ENCODE assay signal across 7 cellular contexts in the genomic region with DNA sequence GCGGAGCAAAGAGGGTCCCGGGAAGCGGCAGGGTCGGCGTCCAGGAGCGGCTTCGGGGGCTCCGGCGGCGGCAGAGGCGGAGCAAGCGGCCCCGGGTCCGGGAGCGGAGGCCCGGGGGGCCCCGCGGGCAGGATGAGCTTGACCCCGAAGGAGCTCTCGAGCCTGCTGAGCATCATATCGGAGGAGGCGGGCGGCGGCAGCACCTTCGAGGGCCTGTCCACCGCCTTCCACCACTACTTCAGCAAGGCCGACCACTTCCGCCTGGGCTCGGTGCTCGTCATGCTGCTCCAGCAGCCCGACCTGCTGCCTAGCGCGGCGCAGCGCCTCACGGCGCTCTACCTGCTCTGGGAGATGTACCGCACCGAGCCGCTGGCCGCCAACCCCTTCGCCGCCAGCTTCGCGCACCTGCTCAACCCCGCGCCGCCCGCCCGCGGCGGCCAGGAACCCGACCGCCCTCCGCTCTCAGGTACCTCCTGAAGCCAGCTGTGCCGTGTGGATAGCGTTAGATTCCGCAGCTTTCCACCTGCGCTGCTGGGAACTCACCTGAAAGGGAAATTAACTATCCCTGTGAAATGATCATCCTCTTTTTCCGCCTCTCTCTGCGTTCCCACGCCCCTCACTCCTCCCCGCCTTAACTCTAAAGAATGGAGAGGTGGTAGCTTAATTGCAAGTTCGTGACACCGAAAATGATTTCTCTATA. TPM values are rescaled to one million over a fixed set of nuclear protein-coding genes. Genes with fewer than 3 reads are reported as not detected.
DNase-seq lines count a peak whose midpoint lies in the region; ATAC-seq and TF ChIP-seq lines count a peak whose summit lies in the region.

No MANE protein-coding gene starts in this region.

- H3K36me3 ChIP-seq in liver (ENCODE audit: control insufficient read depth in 4 of 4, insufficient read depth in 3 of 4, low read depth in 1 of 4, low read length in 3 of 4), result peaks cover 0 to 3% (median 2%) of the 10 kb centered on the region in 4 donors

- peak; percentile 9 for TF ChIP-seq POLR2A in GM15510 (IDR thresholded peaks at IDR 0.05; ENCODE audit: borderline replicate concordance, extremely low read depth, insufficient read length)

- H3K36me3 Mint-ChIP-seq in HFFc6 (ENCODE audit: low read depth), result peaks cover 18% of the 10 kb centered on the region
- peaks cover 28% of the 10 kb centered on the region for H3K36me3 Mint-ChIP-seq in activated B cell treated with CpG ODN at 0.5 μM for 24 hours (ENCODE audit: low read depth)

- peak; percentile 56 for ATAC-seq in activated B cell treated with CpG ODN at 0.5 μM for 24 hours (ENCODE audit: low read depth)

- peak overlapping the region; percentile 94 for H3K27ac Mint-ChIP-seq in HFFc6
- H3K27ac Mint-ChIP-seq in activated B cell treated with CpG ODN at 0.5 μM for 24 hours, result peak overlapping the region; percentile 94

- POLR2A ChIA-PET in activated B cell treated with CpG ODN at 0.5 μM for 24 hours (lab: Charles Lee), result interaction anchor here (0.6 to 2.5 kb wide), 9 partner anchors 13 to 251 kb away, joined by 3 to 16 read pairs (median 7); a partner anchor contains a TSS

- no peaks in the 10 kb centered on the region for H3K9me3 ChIP-seq in liver (ENCODE audit: control insufficient read depth in 4 of 4, low read length in 3 of 4)

- peak overlapping the region; percentile 79 to 99 for H3K9ac ChIP-seq in liver (ENCODE audit: low read depth in 1 of 2, low read length in 2 of 2)

- whole genome bisulfite sequencing in liver, result under 1% methylated on average over 65 of the region's 65 CpGs

- H3K4me1 Mint-ChIP-seq in HFFc6 (ENCODE audit: low read depth), result peaks cover 57% of the 10 kb centered on the region
- H3K4me1 Mint-ChIP-seq in activated B cell treated with CpG ODN at 0.5 μM for 24 hours, result peaks cover 41% of the 10 kb centered on the region

- H3K27me3 Mint-ChIP-seq in HFFc6 (ENCODE audit: insufficient read depth), result no peaks in the 10 kb centered on the region; the same call in none of the 2 replicates
- no peaks in the 10 kb centered on the region for H3K27me3 Mint-ChIP-seq in activated B cell treated with CpG ODN at 0.5 μM for 24 hours

- no peak for TF ChIP-seq CTCF in HFFc6 (IDR thresholded peaks at IDR 0.05)
- no peak for TF ChIP-seq CTCF in activated B cell treated with CpG ODN at 0.5 μM for 24 hours (IDR thresholded peaks at IDR 0.05)
- no peak for TF ChIP-seq CTCF in choroid plexus epithelial cell (conservative IDR thresholded peaks at IDR 0.05; ENCODE audit: low read depth, low read length)
- no peak for TF ChIP-seq CTCF in liver (IDR thresholded peaks at IDR 0.05; ENCODE audit: low read depth, low read length, missing input control)

- peak in 1 of 2 donors; percentile 7 for TF ChIP-seq RAD21 in liver (IDR thresholded peaks at IDR 0.05)

- DNase-seq in HFFc6 (peak; percentile 40), NCI-H1105 treated with DMSO at 0.1 percent for 48 hours (lab: John Stamatoyannopoulos, UW) (peak; percentile 54), activated B cell treated with CpG ODN at 0.5 μM for 24 hours (no peak), choroid plexus epithelial cell (ENCODE audit: low read depth) (peak; percentile 74)
- peak; percentile 41 to 53 (median 46) for DNase-seq in stimulated activated CD4-positive, alpha-beta T cell treated with anti-CD3 and anti-CD28 coated beads, TNF-alpha, amount 100 ng/mL, for 1 hour (ENCODE audit: low read depth in 3 of 3, low spot score in 1 of 3)

- no peaks in the 10 kb centered on the region for H3K27me3 ChIP-seq in liver (ENCODE audit: control insufficient read depth in 4 of 4, insufficient read depth in 4 of 4, low read length in 3 of 4)

- H3K4me3 Mint-ChIP-seq in HFFc6, result peak overlapping the region; percentile 99
- H3K4me3 Mint-ChIP-seq in activated B cell treated with CpG ODN at 0.5 μM for 24 hours, result peak overlapping the region; percentile 91

- H3K9me3 Mint-ChIP-seq in HFFc6 (no peaks in the 10 kb centered on the region), activated B cell treated with CpG ODN at 0.5 μM for 24 hours (no peaks in the 10 kb centered on the region)

- CTCF ChIA-PET in activated B cell treated with CpG ODN at 0.5 μM for 24 hours (lab: Charles Lee), result interaction anchor here (0.8 to 1.8 kb wide), 5 partner anchors 29 to 241 kb away, joined by 3 to 8 read pairs (median 3); no protein-coding TSS in a partner anchor

- peak overlapping the region; percentile 89 to 91 for H3K27ac ChIP-seq in liver (ENCODE audit: low read depth in 1 of 2, low read length in 2 of 2)

- H3K4me3 ChIP-seq in choroid plexus epithelial cell (ENCODE audit: low read depth, low read length), result peak overlapping the region; percentile 90
- peak overlapping the region; percentile 94 to 98 (median 95) for H3K4me3 ChIP-seq in liver (ENCODE audit: low read depth in 1 of 3, low read length in 3 of 3)

- intact Hi-C loops in activated B cell treated with CpG ODN at 0.5 μM for 24 hours (cut with micrococcal nuclease), result loop anchor here (2.0 to 5.0 kb wide), 5 partner anchors 48 to 1916 kb away; a partner anchor contains a TSS

- peaks cover 0 to 23% (median 18%) of the 10 kb centered on the region in 4 donors for H3K4me1 ChIP-seq in liver (ENCODE audit: control insufficient read depth in 4 of 4, insufficient read depth in 4 of 4, low read length in 3 of 4)

TF ChIP-seq in liver, 16 proteins besides CTCF, POLR2A, EP300 and RAD21:
- TF ChIP-seq, protein P1, sequence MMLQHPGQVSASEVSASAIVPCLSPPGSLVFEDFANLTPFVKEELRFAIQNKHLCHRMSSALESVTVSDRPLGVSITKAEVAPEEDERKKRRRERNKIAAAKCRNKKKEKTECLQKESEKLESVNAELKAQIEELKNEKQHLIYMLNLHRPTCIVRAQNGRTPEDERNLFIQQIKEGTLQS (IDR thresholded peaks at IDR 0.05), result no peak
- TF ChIP-seq FOXA1 (IDR thresholded peaks at IDR 0.05) (no peak), TAF1 (conservative IDR thresholded peaks at IDR 0.05) (no peak), NR2F2 (IDR thresholded peaks at IDR 0.05) (no peak), YY1 (IDR thresholded peaks at IDR 0.05) (no peak), RXRA (IDR thresholded peaks at IDR 0.05) (no peak)
TF ChIP-seq in liver: peak in this region for 0.

RNA-seq across cellular contexts. Expression of a gene that starts 0.5 kb away (rescaled TPM):
- total RNA-seq in HFFc6 (2021; fragmentation: NEBNext Ultra II Directional; extraction: Animal tissue kit (Norgen Biotek cat#: 25700)), result 10 to 100 TPM; 38.1 to 53.8 (median 43.0) TPM
- total RNA-seq in activated B cell treated with CpG ODN at 0.5 μM for 24 hours (50.8 and 59.7 TPM in 2 replicates), liver (10 to 100 TPM; 12.7 to 14.3 TPM)
- 10 to 100 TPM in 1 of 2 donors, 1 to 10 TPM in 1; 9.8 to 14.3 TPM for polyA plus RNA-seq in liver

RNA-seq across cellular contexts. Expression of a gene that starts 55.3 kb away (rescaled TPM):
- total RNA-seq in HFFc6 (2021; fragmentation: NEBNext Ultra II Directional; extraction: Animal tissue kit (Norgen Biotek cat#: 25700)), result 10 to 100 TPM; 24.6 to 33.4 (median 26.0) TPM
- total RNA-seq in activated B cell treated with CpG ODN at 0.5 μM for 24 hours (39.6 and 48.3 TPM in 2 replicates), liver (10 to 100 TPM; 32.4 to 54.7 TPM)
- 10 to 100 TPM; 14.1 to 25.8 TPM for polyA plus RNA-seq in liver
